1 cellular context compared by ENCODE assay signal in genomic region chr21:46182548-46183336, GRCh38.
TF ChIP-seq lines count a peak whose summit lies in the region.

No MANE protein-coding gene starts in this region.

TF ChIP-seq in K562, 482 proteins besides CTCF, POLR2A, EP300 and RAD21 (continued from another document and continues in another):
- TF ChIP-seq SAP30 (IDR thresholded peaks at IDR 0.05; ENCODE audit: borderline replicate concordance, insufficient read depth, low read depth, low read length, poor library complexity, severe bottlenecking) (no peak), LEF1 (IDR thresholded peaks at IDR 0.05) (no peak), CCAR2 (IDR thresholded peaks at IDR 0.05; ENCODE audit: low read depth, low read length) (no peak), RBFOX2 (IDR thresholded peaks at IDR 0.05; ENCODE audit: low read depth, low read length) (peak; percentile 59), IRF1 (CRISPR knock-in tag; IDR thresholded peaks at IDR 0.05; ENCODE audit: borderline replicate concordance) (no peak), GATAD2B (IDR thresholded peaks at IDR 0.05; ENCODE audit: borderline replicate concordance) (no peak), FOXA3 (CRISPR knock-in tag; conservative IDR thresholded peaks at IDR 0.05 in 1 of 2, IDR thresholded peaks at IDR 0.05 in 1 of 2) (no peak), POLR2AphosphoS2 (IDR thresholded peaks at IDR 0.05; ENCODE audit: low read length) (no peak), E2F1 (CRISPR knock-in tag; IDR thresholded peaks at IDR 0.05) (no peak), ZNF124 (CRISPR knock-in tag; IDR thresholded peaks at IDR 0.05) (0 out of 2 replicates have a peak, but pooled peaks have one; percentile 6), ZNF445 (CRISPR knock-in tag; IDR thresholded peaks at IDR 0.05; ENCODE audit: low read depth) (no peak), PURB (CRISPR knock-in tag; IDR thresholded peaks at IDR 0.05; ENCODE audit: low read depth) (no peak), ZNF347 (CRISPR knock-in tag; IDR thresholded peaks at IDR 0.05; ENCODE audit: low read depth) (no peak), ZNF77 (CRISPR knock-in tag; IDR thresholded peaks at IDR 0.05) (no peak), GABPB2 (CRISPR knock-in tag; conservative IDR thresholded peaks at IDR 0.05) (no peak), ZC3H8 (IDR thresholded peaks at IDR 0.05) (no peak), TSC22D4 (tag; IDR thresholded peaks at IDR 0.05) (no peak), GTF2E2 (tag; IDR thresholded peaks at IDR 0.05) (no peak), ZNF217 (CRISPR knock-in tag; IDR thresholded peaks at IDR 0.05) (no peak), ZKSCAN1 (IDR thresholded peaks at IDR 0.05; ENCODE audit: low read depth, low read length) (no peak; the same call in 1 of the 2 replicates), E2F3 (CRISPR knock-in tag; IDR thresholded peaks at IDR 0.05) (no peak)
- TF ChIP-seq, protein P1, sequence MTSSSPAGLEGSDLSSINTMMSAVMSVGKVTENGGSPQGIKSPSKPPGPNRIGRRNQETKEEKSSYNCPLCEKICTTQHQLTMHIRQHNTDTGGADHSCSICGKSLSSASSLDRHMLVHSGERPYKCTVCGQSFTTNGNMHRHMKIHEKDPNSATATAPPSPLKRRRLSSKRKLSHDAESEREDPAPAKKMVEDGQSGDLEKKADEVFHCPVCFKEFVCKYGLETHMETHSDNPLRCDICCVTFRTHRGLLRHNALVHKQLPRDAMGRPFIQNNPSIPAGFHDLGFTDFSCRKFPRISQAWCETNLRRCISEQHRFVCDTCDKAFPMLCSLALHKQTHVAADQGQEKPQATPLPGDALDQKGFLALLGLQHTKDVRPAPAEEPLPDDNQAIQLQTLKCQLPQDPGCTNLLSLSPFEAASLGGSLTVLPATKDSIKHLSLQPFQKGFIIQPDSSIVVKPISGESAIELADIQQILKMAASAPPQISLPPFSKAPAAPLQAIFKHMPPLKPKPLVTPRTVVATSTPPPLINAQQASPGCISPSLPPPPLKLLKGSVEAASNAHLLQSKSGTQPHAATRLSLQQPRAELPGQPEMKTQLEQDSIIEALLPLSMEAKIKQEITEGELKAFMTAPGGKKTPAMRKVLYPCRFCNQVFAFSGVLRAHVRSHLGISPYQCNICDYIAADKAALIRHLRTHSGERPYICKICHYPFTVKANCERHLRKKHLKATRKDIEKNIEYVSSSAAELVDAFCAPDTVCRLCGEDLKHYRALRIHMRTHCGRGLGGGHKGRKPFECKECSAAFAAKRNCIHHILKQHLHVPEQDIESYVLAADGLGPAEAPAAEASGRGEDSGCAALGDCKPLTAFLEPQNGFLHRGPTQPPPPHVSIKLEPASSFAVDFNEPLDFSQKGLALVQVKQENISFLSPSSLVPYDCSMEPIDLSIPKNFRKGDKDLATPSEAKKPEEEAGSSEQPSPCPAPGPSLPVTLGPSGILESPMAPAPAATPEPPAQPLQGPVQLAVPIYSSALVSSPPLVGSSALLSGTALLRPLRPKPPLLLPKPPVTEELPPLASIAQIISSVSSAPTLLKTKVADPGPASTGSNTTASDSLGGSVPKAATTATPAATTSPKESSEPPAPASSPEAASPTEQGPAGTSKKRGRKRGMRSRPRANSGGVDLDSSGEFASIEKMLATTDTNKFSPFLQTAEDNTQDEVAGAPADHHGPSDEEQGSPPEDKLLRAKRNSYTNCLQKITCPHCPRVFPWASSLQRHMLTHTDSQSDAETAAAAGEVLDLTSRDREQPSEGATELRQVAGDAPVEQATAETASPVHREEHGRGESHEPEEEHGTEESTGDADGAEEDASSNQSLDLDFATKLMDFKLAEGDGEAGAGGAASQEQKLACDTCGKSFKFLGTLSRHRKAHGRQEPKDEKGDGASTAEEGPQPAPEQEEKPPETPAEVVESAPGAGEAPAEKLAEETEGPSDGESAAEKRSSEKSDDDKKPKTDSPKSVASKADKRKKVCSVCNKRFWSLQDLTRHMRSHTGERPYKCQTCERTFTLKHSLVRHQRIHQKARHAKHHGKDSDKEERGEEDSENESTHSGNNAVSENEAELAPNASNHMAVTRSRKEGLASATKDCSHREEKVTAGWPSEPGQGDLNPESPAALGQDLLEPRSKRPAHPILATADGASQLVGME (CRISPR knock-in tag; IDR thresholded peaks at IDR 0.05), result no peak
- TF ChIP-seq, protein P2, sequence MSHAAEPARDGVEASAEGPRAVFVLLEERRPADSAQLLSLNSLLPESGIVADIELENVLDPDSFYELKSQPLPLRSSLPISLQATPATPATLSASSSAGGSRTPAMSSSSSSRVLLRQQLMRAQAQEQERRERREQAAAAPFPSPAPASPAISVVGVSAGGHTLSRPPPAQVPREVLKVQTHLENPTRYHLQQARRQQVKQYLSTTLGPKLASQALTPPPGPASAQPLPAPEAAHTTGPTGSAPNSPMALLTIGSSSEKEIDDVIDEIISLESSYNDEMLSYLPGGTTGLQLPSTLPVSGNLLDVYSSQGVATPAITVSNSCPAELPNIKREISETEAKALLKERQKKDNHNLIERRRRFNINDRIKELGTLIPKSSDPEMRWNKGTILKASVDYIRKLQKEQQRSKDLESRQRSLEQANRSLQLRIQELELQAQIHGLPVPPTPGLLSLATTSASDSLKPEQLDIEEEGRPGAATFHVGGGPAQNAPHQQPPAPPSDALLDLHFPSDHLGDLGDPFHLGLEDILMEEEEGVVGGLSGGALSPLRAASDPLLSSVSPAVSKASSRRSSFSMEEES (CRISPR knock-in tag; IDR thresholded peaks at IDR 0.05), result no peak
- TF ChIP-seq, protein P3, sequence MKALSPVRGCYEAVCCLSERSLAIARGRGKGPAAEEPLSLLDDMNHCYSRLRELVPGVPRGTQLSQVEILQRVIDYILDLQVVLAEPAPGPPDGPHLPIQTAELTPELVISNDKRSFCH (CRISPR knock-in tag; IDR thresholded peaks at IDR 0.05), result no peak
- TF ChIP-seq, protein P3 (tag; IDR thresholded peaks at IDR 0.05), result peak; percentile 11; the same call in 1 of the 2 replicates
- TF ChIP-seq, protein P4, sequence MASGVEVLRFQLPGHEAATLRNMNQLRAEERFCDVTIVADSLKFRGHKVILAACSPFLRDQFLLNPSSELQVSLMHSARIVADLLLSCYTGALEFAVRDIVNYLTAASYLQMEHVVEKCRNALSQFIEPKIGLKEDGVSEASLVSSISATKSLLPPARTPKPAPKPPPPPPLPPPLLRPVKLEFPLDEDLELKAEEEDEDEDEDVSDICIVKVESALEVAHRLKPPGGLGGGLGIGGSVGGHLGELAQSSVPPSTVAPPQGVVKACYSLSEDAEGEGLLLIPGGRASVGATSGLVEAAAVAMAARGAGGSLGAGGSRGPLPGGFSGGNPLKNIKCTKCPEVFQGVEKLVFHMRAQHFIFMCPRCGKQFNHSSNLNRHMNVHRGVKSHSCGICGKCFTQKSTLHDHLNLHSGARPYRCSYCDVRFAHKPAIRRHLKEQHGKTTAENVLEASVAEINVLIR (CRISPR knock-in tag; IDR thresholded peaks at IDR 0.05), result no peak
- TF ChIP-seq, protein P5, sequence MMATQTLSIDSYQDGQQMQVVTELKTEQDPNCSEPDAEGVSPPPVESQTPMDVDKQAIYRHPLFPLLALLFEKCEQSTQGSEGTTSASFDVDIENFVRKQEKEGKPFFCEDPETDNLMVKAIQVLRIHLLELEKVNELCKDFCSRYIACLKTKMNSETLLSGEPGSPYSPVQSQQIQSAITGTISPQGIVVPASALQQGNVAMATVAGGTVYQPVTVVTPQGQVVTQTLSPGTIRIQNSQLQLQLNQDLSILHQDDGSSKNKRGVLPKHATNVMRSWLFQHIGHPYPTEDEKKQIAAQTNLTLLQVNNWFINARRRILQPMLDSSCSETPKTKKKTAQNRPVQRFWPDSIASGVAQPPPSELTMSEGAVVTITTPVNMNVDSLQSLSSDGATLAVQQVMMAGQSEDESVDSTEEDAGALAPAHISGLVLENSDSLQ (IDR thresholded peaks at IDR 0.05), result no peak
- TF ChIP-seq, protein P6, sequence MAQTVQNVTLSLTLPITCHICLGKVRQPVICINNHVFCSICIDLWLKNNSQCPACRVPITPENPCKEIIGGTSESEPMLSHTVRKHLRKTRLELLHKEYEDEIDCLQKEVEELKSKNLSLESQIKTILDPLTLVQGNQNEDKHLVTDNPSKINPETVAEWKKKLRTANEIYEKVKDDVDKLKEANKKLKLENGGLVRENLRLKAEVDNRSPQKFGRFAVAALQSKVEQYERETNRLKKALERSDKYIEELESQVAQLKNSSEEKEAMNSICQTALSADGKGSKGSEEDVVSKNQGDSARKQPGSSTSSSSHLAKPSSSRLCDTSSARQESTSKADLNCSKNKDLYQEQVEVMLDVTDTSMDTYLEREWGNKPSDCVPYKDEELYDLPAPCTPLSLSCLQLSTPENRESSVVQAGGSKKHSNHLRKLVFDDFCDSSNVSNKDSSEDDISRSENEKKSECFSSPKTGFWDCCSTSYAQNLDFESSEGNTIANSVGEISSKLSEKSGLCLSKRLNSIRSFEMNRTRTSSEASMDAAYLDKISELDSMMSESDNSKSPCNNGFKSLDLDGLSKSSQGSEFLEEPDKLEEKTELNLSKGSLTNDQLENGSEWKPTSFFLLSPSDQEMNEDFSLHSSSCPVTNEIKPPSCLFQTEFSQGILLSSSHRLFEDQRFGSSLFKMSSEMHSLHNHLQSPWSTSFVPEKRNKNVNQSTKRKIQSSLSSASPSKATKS (CRISPR knock-in tag; IDR thresholded peaks at IDR 0.05), result no peak
- TF ChIP-seq, protein P7, sequence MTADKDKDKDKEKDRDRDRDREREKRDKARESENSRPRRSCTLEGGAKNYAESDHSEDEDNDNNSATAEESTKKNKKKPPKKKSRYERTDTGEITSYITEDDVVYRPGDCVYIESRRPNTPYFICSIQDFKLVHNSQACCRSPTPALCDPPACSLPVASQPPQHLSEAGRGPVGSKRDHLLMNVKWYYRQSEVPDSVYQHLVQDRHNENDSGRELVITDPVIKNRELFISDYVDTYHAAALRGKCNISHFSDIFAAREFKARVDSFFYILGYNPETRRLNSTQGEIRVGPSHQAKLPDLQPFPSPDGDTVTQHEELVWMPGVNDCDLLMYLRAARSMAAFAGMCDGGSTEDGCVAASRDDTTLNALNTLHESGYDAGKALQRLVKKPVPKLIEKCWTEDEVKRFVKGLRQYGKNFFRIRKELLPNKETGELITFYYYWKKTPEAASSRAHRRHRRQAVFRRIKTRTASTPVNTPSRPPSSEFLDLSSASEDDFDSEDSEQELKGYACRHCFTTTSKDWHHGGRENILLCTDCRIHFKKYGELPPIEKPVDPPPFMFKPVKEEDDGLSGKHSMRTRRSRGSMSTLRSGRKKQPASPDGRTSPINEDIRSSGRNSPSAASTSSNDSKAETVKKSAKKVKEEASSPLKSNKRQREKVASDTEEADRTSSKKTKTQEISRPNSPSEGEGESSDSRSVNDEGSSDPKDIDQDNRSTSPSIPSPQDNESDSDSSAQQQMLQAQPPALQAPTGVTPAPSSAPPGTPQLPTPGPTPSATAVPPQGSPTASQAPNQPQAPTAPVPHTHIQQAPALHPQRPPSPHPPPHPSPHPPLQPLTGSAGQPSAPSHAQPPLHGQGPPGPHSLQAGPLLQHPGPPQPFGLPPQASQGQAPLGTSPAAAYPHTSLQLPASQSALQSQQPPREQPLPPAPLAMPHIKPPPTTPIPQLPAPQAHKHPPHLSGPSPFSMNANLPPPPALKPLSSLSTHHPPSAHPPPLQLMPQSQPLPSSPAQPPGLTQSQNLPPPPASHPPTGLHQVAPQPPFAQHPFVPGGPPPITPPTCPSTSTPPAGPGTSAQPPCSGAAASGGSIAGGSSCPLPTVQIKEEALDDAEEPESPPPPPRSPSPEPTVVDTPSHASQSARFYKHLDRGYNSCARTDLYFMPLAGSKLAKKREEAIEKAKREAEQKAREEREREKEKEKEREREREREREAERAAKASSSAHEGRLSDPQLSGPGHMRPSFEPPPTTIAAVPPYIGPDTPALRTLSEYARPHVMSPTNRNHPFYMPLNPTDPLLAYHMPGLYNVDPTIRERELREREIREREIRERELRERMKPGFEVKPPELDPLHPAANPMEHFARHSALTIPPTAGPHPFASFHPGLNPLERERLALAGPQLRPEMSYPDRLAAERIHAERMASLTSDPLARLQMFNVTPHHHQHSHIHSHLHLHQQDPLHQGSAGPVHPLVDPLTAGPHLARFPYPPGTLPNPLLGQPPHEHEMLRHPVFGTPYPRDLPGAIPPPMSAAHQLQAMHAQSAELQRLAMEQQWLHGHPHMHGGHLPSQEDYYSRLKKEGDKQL (CRISPR knock-in tag; IDR thresholded peaks at IDR 0.05; ENCODE audit: borderline replicate concordance), result peak; percentile 84; the same call in 1 of the 2 replicates
- TF ChIP-seq, protein P8, sequence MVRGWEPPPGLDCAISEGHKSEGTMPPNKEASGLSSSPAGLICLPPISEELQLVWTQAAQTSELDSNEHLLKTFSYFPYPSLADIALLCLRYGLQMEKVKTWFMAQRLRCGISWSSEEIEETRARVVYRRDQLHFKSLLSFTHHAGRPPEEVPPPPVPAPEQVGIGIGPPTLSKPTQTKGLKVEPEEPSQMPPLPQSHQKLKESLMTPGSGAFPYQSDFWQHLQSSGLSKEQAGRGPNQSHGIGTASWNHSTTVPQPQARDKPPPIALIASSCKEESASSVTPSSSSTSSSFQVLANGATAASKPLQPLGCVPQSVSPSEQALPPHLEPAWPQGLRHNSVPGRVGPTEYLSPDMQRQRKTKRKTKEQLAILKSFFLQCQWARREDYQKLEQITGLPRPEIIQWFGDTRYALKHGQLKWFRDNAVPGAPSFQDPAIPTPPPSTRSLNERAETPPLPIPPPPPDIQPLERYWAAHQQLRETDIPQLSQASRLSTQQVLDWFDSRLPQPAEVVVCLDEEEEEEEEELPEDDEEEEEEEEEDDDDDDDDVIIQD (CRISPR knock-in tag; IDR thresholded peaks at IDR 0.05), result no peak
